Comparison of ENCODE assay signal across 31 cellular contexts in the genomic region with DNA sequence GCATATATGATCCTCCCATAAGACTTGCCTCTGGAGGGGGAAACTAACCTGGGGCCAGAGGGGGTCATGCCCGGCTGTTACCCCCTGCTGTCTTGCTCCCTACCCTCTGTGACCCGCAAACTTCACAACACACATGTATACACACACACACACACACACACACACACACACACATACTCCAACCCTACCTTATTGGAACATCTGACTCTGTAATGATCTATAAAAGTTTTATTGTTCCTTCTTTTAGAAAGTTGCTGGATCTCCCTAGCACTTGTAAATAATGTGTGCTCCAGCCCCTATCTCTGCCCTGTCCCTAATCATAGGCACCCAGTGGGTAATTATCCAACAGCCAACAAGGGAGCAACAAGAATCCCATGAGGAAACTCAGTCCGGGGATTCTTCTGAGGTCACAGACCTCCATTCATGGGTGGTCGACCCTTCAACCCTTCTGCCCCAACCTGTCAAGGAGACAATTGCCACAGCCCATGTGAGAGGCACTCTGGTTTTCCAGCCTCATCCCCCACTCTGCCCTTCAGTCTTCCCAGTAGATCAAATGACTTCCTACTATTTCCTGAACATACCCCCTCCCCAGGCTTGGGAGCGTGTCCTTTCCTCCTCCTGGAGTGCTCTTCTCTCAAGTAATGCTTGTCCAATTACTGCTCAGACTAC.
"Had no signal": no experiment of that assay in that cellular context is flagged by ENCODE, and none has a peak within 500 bp of the region (broad histone marks: within the 10 kb centered on the region; RNA-seq: fewer than 3 reads in every experiment).

No MANE protein-coding gene starts in this region.

- H3K9me3 Mint-ChIP-seq: activated CD4-positive, alpha-beta T cell treated with anti-CD3 and anti-CD28 coated beads, Interleukin-2, amount 10 ng/mL, durations not matched to agents 7 days and 5 days; activated naive CD4-positive, alpha-beta T cell treated with anti-CD3 and anti-CD28 coated beads for 36 hours; activated naive CD4-positive, alpha-beta T cell treated with anti-CD3 and anti-CD28 coated beads, Interleukin-2, amount 50 U/mL, for 72 hours; activated T-cell treated with anti-CD3 and anti-CD28 coated beads, Interleukin-2, amount 50 U/mL, for 24 hours; activated T-helper 1 cell treated with anti-CD3 and anti-CD28 coated beads, Interleukin-12 subunit alpha, Interleukin-12 subunit beta, Interleukin-2, Interleukin-4 antibody, amounts not matched to agents 30 ng/mL and 10 ng/mL and 1 ng/mL, durations not matched to agents 14 hours and 24 hours and 36 hours; T-cell had no signal

- DNase-seq: activated CD4-positive, alpha-beta T cell treated with anti-CD3 and anti-CD28 coated beads, Interleukin-2, amount 10 ng/mL, durations not matched to agents 7 days and 5 days; activated CD4-positive, alpha-beta T cell treated with anti-CD3 and anti-CD28 coated beads, Interleukin-2, amount 50 U/mL, for 48 hours; activated CD8-positive, alpha-beta T cell treated with anti-CD3 and anti-CD28 coated beads, Interleukin-2, amount 10 ng/mL, durations not matched to agents 7 days and 5 days; activated gamma-delta T cell treated with Interleukin-2 at 50 U/mL for 16 hours; activated naive CD4-positive, alpha-beta T cell treated with anti-CD3 and anti-CD28 coated beads for 36 hours; activated T-cell treated with anti-CD3 and anti-CD28 coated beads, Interleukin-2, amount 50 U/mL, for 24 hours; adrenal gland; caudate nucleus; MG63; NCI-H1048; NCI-H1436 treated with DMSO at 0.1 percent for 48 hours; NCI-H1694 treated with DMSO at 0.1 percent for 48 hours; NCI-H2029; NCI-H510A; NCI-H526; NCI-H748 treated with DMSO at 0.1 percent for 48 hours; NK-92 treated with Interleukin-12 subunit alpha and Interleukin-12 subunit beta, amount 100 ng/mL, for 24 hours; PC-3; Peyer's patch; SIG-M5; T-cell; T-helper 17 cell; WERI-Rb-1 had no signal

- ATAC-seq: activated CD8-positive, alpha-beta T cell treated with anti-CD3 and anti-CD28 coated beads, Interleukin-2, amount 10 ng/mL, durations not matched to agents 7 days and 5 days; activated naive CD4-positive, alpha-beta T cell treated with anti-CD3 and anti-CD28 coated beads, Interleukin-2, amount 50 U/mL, for 72 hours; PC-3; Right ventricle myocardium inferior; SK-N-SH treated with all-trans-retinoic acid at 6 μM for 48 hours; T-cell; T-helper 17 cell had no signal

- H3K9me3 ChIP-seq: adrenal gland, MG63, Peyer's patch had no signal

- H3K36me3 Mint-ChIP-seq: activated naive CD4-positive, alpha-beta T cell treated with anti-CD3 and anti-CD28 coated beads, Interleukin-2, amount 50 U/mL, for 72 hours; brain; T-cell had no signal

- H3K36me3 ChIP-seq: adrenal gland, MG63, Peyer's patch, WERI-Rb-1 had no signal

- H3K4me3 ChIP-seq: adrenal gland, MG63, Peyer's patch had no signal

- H3K27ac ChIP-seq: adrenal gland, Peyer's patch, RWPE1, WERI-Rb-1 had no signal

- H3K4me3 Mint-ChIP-seq: activated CD4-positive, alpha-beta T cell treated with anti-CD3 and anti-CD28 coated beads, Interleukin-2, amount 10 ng/mL, durations not matched to agents 7 days and 5 days; activated CD8-positive, alpha-beta T cell treated with anti-CD3 and anti-CD28 coated beads, Interleukin-2, amount 10 ng/mL, durations not matched to agents 7 days and 5 days; activated naive CD4-positive, alpha-beta T cell treated with anti-CD3 and anti-CD28 coated beads for 36 hours; activated T-cell treated with anti-CD3 and anti-CD28 coated beads, Interleukin-2, amount 50 U/mL, for 24 hours; activated T-helper 1 cell treated with anti-CD3 and anti-CD28 coated beads, Interleukin-12 subunit alpha, Interleukin-12 subunit beta, Interleukin-2, Interleukin-4 antibody, amounts not matched to agents 30 ng/mL and 10 ng/mL and 1 ng/mL, durations not matched to agents 14 hours and 24 hours and 36 hours; brain; T-cell; T-helper 17 cell had no signal

- H3K4me1 ChIP-seq: adrenal gland had no signal

- H3K4me1 Mint-ChIP-seq: activated CD4-positive, alpha-beta T cell treated with anti-CD3 and anti-CD28 coated beads, Interleukin-2, amount 10 ng/mL, durations not matched to agents 7 days and 5 days; T-cell; T-helper 17 cell had no signal

- H3K27me3 ChIP-seq: adrenal gland, MG63, Peyer's patch had no signal

- FAIRE-seq: astrocyte, bronchial epithelial cell had no signal

- H3K27ac Mint-ChIP-seq: activated CD4-positive, alpha-beta T cell treated with anti-CD3 and anti-CD28 coated beads, Interleukin-2, amount 10 ng/mL, durations not matched to agents 7 days and 5 days; activated CD8-positive, alpha-beta T cell treated with anti-CD3 and anti-CD28 coated beads, Interleukin-2, amount 10 ng/mL, durations not matched to agents 7 days and 5 days; activated naive CD4-positive, alpha-beta T cell treated with anti-CD3 and anti-CD28 coated beads for 36 hours; activated naive CD4-positive, alpha-beta T cell treated with anti-CD3 and anti-CD28 coated beads, Interleukin-2, amount 50 U/mL, for 72 hours; activated T-cell treated with anti-CD3 and anti-CD28 coated beads, Interleukin-2, amount 50 U/mL, for 24 hours; activated T-helper 1 cell treated with anti-CD3 and anti-CD28 coated beads, Interleukin-12 subunit alpha, Interleukin-12 subunit beta, Interleukin-2, Interleukin-4 antibody, amounts not matched to agents 30 ng/mL and 10 ng/mL and 1 ng/mL, durations not matched to agents 14 hours and 24 hours and 36 hours; brain; T-cell; T-helper 17 cell had no signal
